Comparison of ENCODE assay signal across 15 cellular contexts in genomic region chr10:8830064-8830463, GRCh38.
A peak's percentile ranks its signal among the peaks of the same experiment; 100 is the strongest.
DNase-seq lines count a peak whose midpoint lies in the region; ATAC-seq, FAIRE-seq and TF ChIP-seq lines count a peak whose summit lies in the region.
"Had no signal": no experiment of that assay in that cellular context is flagged by ENCODE, and none has a peak within 500 bp of the region (broad histone marks: within the 10 kb centered on the region; RNA-seq: fewer than 3 reads in every experiment).

No MANE protein-coding gene starts in this region.

- peaks cover 10% of the 10 kb centered on the region for H3K4me1 ChIP-seq in keratinocyte (ENCODE audit: control insufficient read depth, extremely low read depth, insufficient read depth, low read length)
- no peaks in the 10 kb centered on the region for H3K4me1 ChIP-seq in psoas muscle
- H3K4me1 ChIP-seq: BLaER1 treated with 17β-estradiol and CSF1 and Interleukin-3, amounts not matched to agents 10 nM and 100 nM had no signal

- no peak for FAIRE-seq in keratinocyte (lab: Jason Lieb, UNC)

- dilution Hi-C loops in keratinocyte (cut with MboI; ENCODE audit: extremely low pct_ligation_motif_present, low sequenced_read_pairs): no loop called here

- H3K4me3 ChIP-seq in keratinocyte (ENCODE audit: control insufficient read depth in 2 of 3, extremely low read depth in 1 of 3, insufficient read depth in 2 of 3, low read depth in 1 of 3, low read length in 3 of 3) (peak overlapping the region in 1 of 3 experiments; percentile 6), psoas muscle (no peak overlapping the region)
- H3K4me3 ChIP-seq: BLaER1 treated with 17β-estradiol and CSF1 and Interleukin-3, amounts not matched to agents 10 nM and 100 nM had no signal

- peak overlapping the region; percentile 65 for H3K4me2 ChIP-seq in keratinocyte (ENCODE audit: control insufficient read depth, extremely low read depth, insufficient read depth, low read depth, low read length)
- H3K4me2 ChIP-seq: BLaER1 treated with 17β-estradiol and CSF1 and Interleukin-3, amounts not matched to agents 10 nM and 100 nM had no signal

- H3K9me3 ChIP-seq in keratinocyte (ENCODE audit: control insufficient read depth, low read depth, low read length) (no peaks in the 10 kb centered on the region), psoas muscle (no peaks in the 10 kb centered on the region)
- H3K9me3 ChIP-seq: BLaER1 treated with 17β-estradiol and CSF1 and Interleukin-3, amounts not matched to agents 10 nM and 100 nM had no signal

- no peak for TF ChIP-seq CTCF in 22Rv1 (IDR thresholded peaks at IDR 0.05)
- no peak for TF ChIP-seq CTCF in keratinocyte (optimal IDR thresholded peaks at IDR 0.05 in 1 of 3, IDR thresholded peaks at IDR 0.05 in 1 of 3, conservative IDR thresholded peaks at IDR 0.05 in 1 of 3; ENCODE audit: extremely low read depth in 1 of 3, insufficient read depth in 2 of 3, low read length in 3 of 3)
- no peak for TF ChIP-seq CTCF in psoas muscle (IDR thresholded peaks at IDR 0.05)

- H3K27ac ChIP-seq in 22Rv1 (peak overlapping the region; percentile 22), keratinocyte (ENCODE audit: control insufficient read depth, insufficient read depth, low read length) (peak overlapping the region; percentile 68), psoas muscle (no peak overlapping the region)
- H3K27ac ChIP-seq: BLaER1 treated with 17β-estradiol and CSF1 and Interleukin-3, amounts not matched to agents 10 nM and 100 nM had no signal

- H3K27me3 Mint-ChIP-seq in activated CD4-positive, alpha-beta memory T cell treated with anti-CD3 and anti-CD28 coated beads for 36 hours: peaks cover 5% of the 10 kb centered on the region
- no peaks in the 10 kb centered on the region for H3K27me3 Mint-ChIP-seq in activated CD4-positive, alpha-beta memory T cell treated with anti-CD3 and anti-CD28 coated beads, Interleukin-2, amount 10 ng/mL, durations not matched to agents 7 days and 5 days
- no peaks in the 10 kb centered on the region for H3K27me3 Mint-ChIP-seq in activated T-helper 2 cell treated with anti-CD3 and anti-CD28 coated beads, Interferon-gamma antibody, Interleukin-2, Interleukin-4, amounts not matched to agents 10 μg/mL and 5 μg/mL and 100 μg/mL, durations not matched to agents 14 hours and 24 hours and 36 hours (ENCODE audit: low read depth)

- H3K9ac ChIP-seq in keratinocyte (ENCODE audit: control insufficient read depth, extremely low read depth, insufficient read depth, low read length): peak overlapping the region; percentile 34
- H3K9ac ChIP-seq: BLaER1 treated with 17β-estradiol and CSF1 and Interleukin-3, amounts not matched to agents 10 nM and 100 nM had no signal

- H3K36me3 Mint-ChIP-seq in activated CD4-positive, alpha-beta memory T cell treated with anti-CD3 and anti-CD28 coated beads for 36 hours: no peaks in the 10 kb centered on the region
- no peaks in the 10 kb centered on the region for H3K36me3 Mint-ChIP-seq in activated CD4-positive, alpha-beta memory T cell treated with anti-CD3 and anti-CD28 coated beads, Interleukin-2, amount 10 ng/mL, durations not matched to agents 7 days and 5 days (ENCODE audit: low read depth)
- peaks cover 6% of the 10 kb centered on the region for H3K36me3 Mint-ChIP-seq in activated T-helper 2 cell treated with anti-CD3 and anti-CD28 coated beads, Interferon-gamma antibody, Interleukin-2, Interleukin-4, amounts not matched to agents 10 μg/mL and 5 μg/mL and 100 μg/mL, durations not matched to agents 14 hours and 24 hours and 36 hours (ENCODE audit: low read depth)
- H3K36me3 Mint-ChIP-seq: CD4-positive, CD25-positive, alpha-beta regulatory T cell had no signal

- H3K27me3 ChIP-seq in keratinocyte (ENCODE audit: control insufficient read depth, extremely low read depth, insufficient read depth, low read length) (no peaks in the 10 kb centered on the region), psoas muscle (ENCODE audit: insufficient read depth in 3 of 3, low read length in 2 of 3) (no peaks in the 10 kb centered on the region)
- H3K27me3 ChIP-seq: BLaER1 treated with 17β-estradiol and CSF1 and Interleukin-3, amounts not matched to agents 10 nM and 100 nM had no signal

- intact Hi-C loops in activated CD4-positive, alpha-beta memory T cell treated with anti-CD3 and anti-CD28 coated beads for 36 hours (cut with micrococcal nuclease): no loop called here
- intact Hi-C loops in activated T-helper 2 cell treated with anti-CD3 and anti-CD28 coated beads, Interferon-gamma antibody, Interleukin-2, Interleukin-4, amounts not matched to agents 10 μg/mL and 5 μg/mL and 100 μg/mL, durations not matched to agents 14 hours and 24 hours and 36 hours (cut with micrococcal nuclease): loop anchor here (1.0 to 10.0 kb wide), 13 partner anchors 30 to 955 kb away; no protein-coding TSS in a partner anchor
- intact Hi-C loops in psoas muscle (cut with DNase I): no loop called here

- 85% methylated on average over 3 of the region's 3 CpGs for WGBS in psoas muscle, 3 donors

- no peaks in the 10 kb centered on the region for H3K79me2 ChIP-seq in keratinocyte (ENCODE audit: control insufficient read depth, insufficient read depth, low read length)

- POLR2A ChIA-PET in activated CD4-positive, alpha-beta memory T cell treated with anti-CD3 and anti-CD28 coated beads for 36 hours (lab: Charles Lee): no interaction called here
- POLR2A ChIA-PET in activated CD4-positive, alpha-beta memory T cell treated with anti-CD3 and anti-CD28 coated beads, Interleukin-2, amount 10 ng/mL, durations not matched to agents 7 days and 5 days (lab: Charles Lee): no interaction called here

- no peak overlapping the region for H3K4me3 Mint-ChIP-seq in activated CD4-positive, alpha-beta memory T cell treated with anti-CD3 and anti-CD28 coated beads for 36 hours
- H3K4me3 Mint-ChIP-seq in activated CD4-positive, alpha-beta memory T cell treated with anti-CD3 and anti-CD28 coated beads, Interleukin-2, amount 10 ng/mL, durations not matched to agents 7 days and 5 days: no peak overlapping the region
- no peak overlapping the region for H3K4me3 Mint-ChIP-seq in activated T-helper 2 cell treated with anti-CD3 and anti-CD28 coated beads, Interferon-gamma antibody, Interleukin-2, Interleukin-4, amounts not matched to agents 10 μg/mL and 5 μg/mL and 100 μg/mL, durations not matched to agents 14 hours and 24 hours and 36 hours (ENCODE audit: low read depth)
- H3K4me3 Mint-ChIP-seq: CD4-positive, CD25-positive, alpha-beta regulatory T cell; H9 had no signal

- CTCF ChIA-PET in activated CD4-positive, alpha-beta memory T cell treated with anti-CD3 and anti-CD28 coated beads for 36 hours (lab: Charles Lee): no interaction called here
- CTCF ChIA-PET in activated CD4-positive, alpha-beta memory T cell treated with anti-CD3 and anti-CD28 coated beads, Interleukin-2, amount 10 ng/mL, durations not matched to agents 7 days and 5 days (lab: Charles Lee): no interaction called here

- H3K27ac Mint-ChIP-seq in activated CD4-positive, alpha-beta memory T cell treated with anti-CD3 and anti-CD28 coated beads for 36 hours: peak overlapping the region; percentile 20
- H3K27ac Mint-ChIP-seq in activated CD4-positive, alpha-beta memory T cell treated with anti-CD3 and anti-CD28 coated beads, Interleukin-2, amount 10 ng/mL, durations not matched to agents 7 days and 5 days: no peak overlapping the region
- H3K27ac Mint-ChIP-seq in activated T-helper 2 cell treated with anti-CD3 and anti-CD28 coated beads, Interferon-gamma antibody, Interleukin-2, Interleukin-4, amounts not matched to agents 10 μg/mL and 5 μg/mL and 100 μg/mL, durations not matched to agents 14 hours and 24 hours and 36 hours: peak overlapping the region; percentile 85
- H3K27ac Mint-ChIP-seq: CD4-positive, CD25-positive, alpha-beta regulatory T cell; H9 had no signal

- peak overlapping the region; percentile 61 for H2AFZ ChIP-seq in keratinocyte (ENCODE audit: control insufficient read depth, low read length)

- no peaks in the 10 kb centered on the region for H3K9me3 Mint-ChIP-seq in activated CD4-positive, alpha-beta memory T cell treated with anti-CD3 and anti-CD28 coated beads for 36 hours
- H3K9me3 Mint-ChIP-seq in activated CD4-positive, alpha-beta memory T cell treated with anti-CD3 and anti-CD28 coated beads, Interleukin-2, amount 10 ng/mL, durations not matched to agents 7 days and 5 days: peaks cover 1% of the 10 kb centered on the region
- peaks cover 4% of the 10 kb centered on the region for H3K9me3 Mint-ChIP-seq in activated T-helper 2 cell treated with anti-CD3 and anti-CD28 coated beads, Interferon-gamma antibody, Interleukin-2, Interleukin-4, amounts not matched to agents 10 μg/mL and 5 μg/mL and 100 μg/mL, durations not matched to agents 14 hours and 24 hours and 36 hours
- H3K9me3 Mint-ChIP-seq: CD4-positive, CD25-positive, alpha-beta regulatory T cell; H9 had no signal

- no peaks in the 10 kb centered on the region for H4K20me1 ChIP-seq in keratinocyte (ENCODE audit: control insufficient read depth, extremely low read depth, insufficient read depth, low read length)
- H4K20me1 ChIP-seq: BLaER1 treated with 17β-estradiol and CSF1 and Interleukin-3, amounts not matched to agents 10 nM and 100 nM had no signal

- no peak for ATAC-seq in stimulated activated naive CD8-positive, alpha-beta T cell treated with anti-CD3 and anti-CD28 coated beads, Interleukin-15, Interleukin-2, amounts not matched to agents 100 U/mL and 50 U/mL, for 24 hours
- no peak for ATAC-seq in psoas muscle

- H3K36me3 ChIP-seq in keratinocyte (ENCODE audit: control insufficient read depth in 2 of 2, extremely low read depth in 1 of 2, insufficient read depth in 2 of 2, low read length in 2 of 2) (no peaks in the 10 kb centered on the region), psoas muscle (ENCODE audit: insufficient read depth in 1 of 2, low read depth in 1 of 2) (no peaks in the 10 kb centered on the region)
- H3K36me3 ChIP-seq: BLaER1 treated with 17β-estradiol and CSF1 and Interleukin-3, amounts not matched to agents 10 nM and 100 nM had no signal

- DNase-seq in activated CD4-positive, alpha-beta memory T cell treated with anti-CD3 and anti-CD28 coated beads for 36 hours: no peak
- DNase-seq in activated CD4-positive, alpha-beta memory T cell treated with anti-CD3 and anti-CD28 coated beads, Interleukin-2, amount 10 ng/mL, durations not matched to agents 7 days and 5 days: no peak
- DNase-seq in activated T-helper 2 cell treated with anti-CD3 and anti-CD28 coated beads, Interferon-gamma antibody, Interleukin-2, Interleukin-4, amounts not matched to agents 10 μg/mL and 5 μg/mL and 100 μg/mL, durations not matched to agents 14 hours and 24 hours and 36 hours (ENCODE audit: low spot score): no peak
- peak; percentile 1 for DNase-seq in keratinocyte (ENCODE audit: low read depth, low spot score)
- DNase-seq in SHP77 treated with DMSO at 0.1 percent for 48 hours (lab: John Stamatoyannopoulos, UW): no peak
- DNase-seq in stimulated activated naive CD8-positive, alpha-beta T cell treated with anti-CD3 and anti-CD28 coated beads, Interleukin-15, Interleukin-2, amounts not matched to agents 100 U/mL and 50 U/mL, for 24 hours: no peak
- DNase-seq in psoas muscle: no peak
- DNase-seq: ACHN; CD4-positive, CD25-positive, alpha-beta regulatory T cell; DMS53; GF-D8; GOT3; H9 had no signal

- H3K9me1 ChIP-seq in keratinocyte (ENCODE audit: control insufficient read depth, extremely low read depth, insufficient read depth, low read length): no peaks in the 10 kb centered on the region

- H3K4me1 Mint-ChIP-seq in activated CD4-positive, alpha-beta memory T cell treated with anti-CD3 and anti-CD28 coated beads for 36 hours (ENCODE audit: low read depth): peaks cover 13% of the 10 kb centered on the region
- H3K4me1 Mint-ChIP-seq in activated CD4-positive, alpha-beta memory T cell treated with anti-CD3 and anti-CD28 coated beads, Interleukin-2, amount 10 ng/mL, durations not matched to agents 7 days and 5 days: peaks cover 4% of the 10 kb centered on the region
- H3K4me1 Mint-ChIP-seq in activated T-helper 2 cell treated with anti-CD3 and anti-CD28 coated beads, Interferon-gamma antibody, Interleukin-2, Interleukin-4, amounts not matched to agents 10 μg/mL and 5 μg/mL and 100 μg/mL, durations not matched to agents 14 hours and 24 hours and 36 hours (ENCODE audit: low read depth): peaks cover 37% of the 10 kb centered on the region
- H3K4me1 Mint-ChIP-seq: CD4-positive, CD25-positive, alpha-beta regulatory T cell; H9 had no signal
